In the genomic region with DNA sequence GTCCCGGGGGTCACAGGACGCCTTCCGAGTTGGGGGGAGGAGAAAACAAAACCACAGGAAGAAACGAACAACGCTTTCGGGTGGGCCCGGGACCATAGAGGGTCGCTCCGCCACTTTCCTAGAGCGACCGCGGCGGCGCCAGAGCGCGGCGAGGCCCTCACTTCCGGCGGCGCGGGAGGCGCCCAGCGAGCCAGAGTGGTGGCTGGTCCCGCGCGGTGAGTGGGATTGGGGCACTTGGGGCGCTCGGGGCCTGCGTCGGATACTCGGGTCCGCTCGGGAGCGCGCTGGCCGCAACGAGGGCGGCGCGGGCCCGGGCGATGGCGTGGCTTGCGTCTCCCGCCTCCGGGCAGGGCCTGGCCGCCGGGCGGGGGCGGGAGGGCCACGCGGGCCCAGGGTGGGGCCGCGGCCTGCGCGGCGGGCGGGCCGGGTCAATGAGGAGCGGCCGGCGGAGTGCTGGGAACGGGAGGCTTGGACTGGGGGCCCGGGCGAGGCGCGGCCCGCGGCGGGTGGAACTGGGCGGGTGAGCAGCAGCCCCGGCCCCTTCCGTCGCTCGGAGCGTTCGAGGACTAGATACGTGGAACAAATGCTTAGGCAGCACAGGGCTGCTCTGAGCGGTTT, we compare ENCODE assay signal across 1 cellular context.
TF ChIP-seq lines count a peak whose summit lies in the region.

A gene (plus strand): TSS at position 160 of the 618 bp plus-strand sequence. CDS start 2,446 bp downstream, outside the sequence.

TF ChIP-seq in SK-N-SH, 30 proteins besides CTCF, POLR2A, EP300 and RAD21:
- TF ChIP-seq, protein P1, sequence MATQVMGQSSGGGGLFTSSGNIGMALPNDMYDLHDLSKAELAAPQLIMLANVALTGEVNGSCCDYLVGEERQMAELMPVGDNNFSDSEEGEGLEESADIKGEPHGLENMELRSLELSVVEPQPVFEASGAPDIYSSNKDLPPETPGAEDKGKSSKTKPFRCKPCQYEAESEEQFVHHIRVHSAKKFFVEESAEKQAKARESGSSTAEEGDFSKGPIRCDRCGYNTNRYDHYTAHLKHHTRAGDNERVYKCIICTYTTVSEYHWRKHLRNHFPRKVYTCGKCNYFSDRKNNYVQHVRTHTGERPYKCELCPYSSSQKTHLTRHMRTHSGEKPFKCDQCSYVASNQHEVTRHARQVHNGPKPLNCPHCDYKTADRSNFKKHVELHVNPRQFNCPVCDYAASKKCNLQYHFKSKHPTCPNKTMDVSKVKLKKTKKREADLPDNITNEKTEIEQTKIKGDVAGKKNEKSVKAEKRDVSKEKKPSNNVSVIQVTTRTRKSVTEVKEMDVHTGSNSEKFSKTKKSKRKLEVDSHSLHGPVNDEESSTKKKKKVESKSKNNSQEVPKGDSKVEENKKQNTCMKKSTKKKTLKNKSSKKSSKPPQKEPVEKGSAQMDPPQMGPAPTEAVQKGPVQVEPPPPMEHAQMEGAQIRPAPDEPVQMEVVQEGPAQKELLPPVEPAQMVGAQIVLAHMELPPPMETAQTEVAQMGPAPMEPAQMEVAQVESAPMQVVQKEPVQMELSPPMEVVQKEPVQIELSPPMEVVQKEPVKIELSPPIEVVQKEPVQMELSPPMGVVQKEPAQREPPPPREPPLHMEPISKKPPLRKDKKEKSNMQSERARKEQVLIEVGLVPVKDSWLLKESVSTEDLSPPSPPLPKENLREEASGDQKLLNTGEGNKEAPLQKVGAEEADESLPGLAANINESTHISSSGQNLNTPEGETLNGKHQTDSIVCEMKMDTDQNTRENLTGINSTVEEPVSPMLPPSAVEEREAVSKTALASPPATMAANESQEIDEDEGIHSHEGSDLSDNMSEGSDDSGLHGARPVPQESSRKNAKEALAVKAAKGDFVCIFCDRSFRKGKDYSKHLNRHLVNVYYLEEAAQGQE (IDR thresholded peaks at IDR 0.05; ENCODE audit: low read depth, low read length) = 0 out of 2 replicates have a peak, but pooled peaks have one; percentile 9
- TF ChIP-seq, protein P2, sequence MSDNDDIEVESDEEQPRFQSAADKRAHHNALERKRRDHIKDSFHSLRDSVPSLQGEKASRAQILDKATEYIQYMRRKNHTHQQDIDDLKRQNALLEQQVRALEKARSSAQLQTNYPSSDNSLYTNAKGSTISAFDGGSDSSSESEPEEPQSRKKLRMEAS (IDR thresholded peaks at IDR 0.05; ENCODE audit: low read depth) = peak; percentile 76
- peak; percentile 33; the same call in 1 of the 2 replicates for TF ChIP-seq ELF1 (IDR thresholded peaks at IDR 0.05)
- no peak for TF ChIP-seq MXI1 (IDR thresholded peaks at IDR 0.05; ENCODE audit: low read depth, low read length)
- 0 out of 2 replicates have a peak, but pooled peaks have one; percentile 31 for TF ChIP-seq YY1 (IDR thresholded peaks at IDR 0.05; ENCODE audit: low read depth)
- TF ChIP-seq MEF2A (IDR thresholded peaks at IDR 0.05; ENCODE audit: borderline replicate concordance, low read depth) = no peak
- TF ChIP-seq, protein P3, sequence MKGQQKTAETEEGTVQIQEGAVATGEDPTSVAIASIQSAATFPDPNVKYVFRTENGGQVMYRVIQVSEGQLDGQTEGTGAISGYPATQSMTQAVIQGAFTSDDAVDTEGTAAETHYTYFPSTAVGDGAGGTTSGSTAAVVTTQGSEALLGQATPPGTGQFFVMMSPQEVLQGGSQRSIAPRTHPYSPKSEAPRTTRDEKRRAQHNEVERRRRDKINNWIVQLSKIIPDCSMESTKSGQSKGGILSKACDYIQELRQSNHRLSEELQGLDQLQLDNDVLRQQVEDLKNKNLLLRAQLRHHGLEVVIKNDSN (IDR thresholded peaks at IDR 0.05; ENCODE audit: borderline replicate concordance, low read depth) = no peak
- TF ChIP-seq NRF1 (IDR thresholded peaks at IDR 0.05; ENCODE audit: low read depth, low read length) = no peak
- no peak for TF ChIP-seq RFX5 (IDR thresholded peaks at IDR 0.05; ENCODE audit: low read length)
- peak; percentile 89 for TF ChIP-seq TAF1 (IDR thresholded peaks at IDR 0.05; ENCODE audit: borderline replicate concordance, low read depth, low read length)
- TF ChIP-seq SIN3A (IDR thresholded peaks at IDR 0.05; ENCODE audit: borderline replicate concordance, low read depth, low read length) = peak; percentile 40; the same call in 1 of the 2 replicates
- TF ChIP-seq RCOR1 (IDR thresholded peaks at IDR 0.05; ENCODE audit: low read length) = no peak
- TF ChIP-seq CHD2 (IDR thresholded peaks at IDR 0.05; ENCODE audit: low read length, partially characterized antibody) = peak; percentile 53
- TF ChIP-seq FOSL2 (IDR thresholded peaks at IDR 0.05; ENCODE audit: borderline replicate concordance, low read depth) = no peak
- TF ChIP-seq POLR2AphosphoS5 (IDR thresholded peaks at IDR 0.05; ENCODE audit: low read depth, low read length) = 0 out of 2 replicates have a peak, but pooled peaks have one; percentile 52
- peak; percentile 72 for TF ChIP-seq GABPA (IDR thresholded peaks at IDR 0.05; ENCODE audit: low read depth)
- no peak for TF ChIP-seq EZH2phosphoT487 (IDR thresholded peaks at IDR 0.05; ENCODE audit: borderline replicate concordance, low read depth)
- TF ChIP-seq, protein P4, sequence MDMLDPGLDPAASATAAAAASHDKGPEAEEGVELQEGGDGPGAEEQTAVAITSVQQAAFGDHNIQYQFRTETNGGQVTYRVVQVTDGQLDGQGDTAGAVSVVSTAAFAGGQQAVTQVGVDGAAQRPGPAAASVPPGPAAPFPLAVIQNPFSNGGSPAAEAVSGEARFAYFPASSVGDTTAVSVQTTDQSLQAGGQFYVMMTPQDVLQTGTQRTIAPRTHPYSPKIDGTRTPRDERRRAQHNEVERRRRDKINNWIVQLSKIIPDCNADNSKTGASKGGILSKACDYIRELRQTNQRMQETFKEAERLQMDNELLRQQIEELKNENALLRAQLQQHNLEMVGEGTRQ (IDR thresholded peaks at IDR 0.05; ENCODE audit: borderline replicate concordance, low read depth, low read length) = no peak
